Comparison of ENCODE assay signal across 15 cellular contexts in the genomic region with DNA sequence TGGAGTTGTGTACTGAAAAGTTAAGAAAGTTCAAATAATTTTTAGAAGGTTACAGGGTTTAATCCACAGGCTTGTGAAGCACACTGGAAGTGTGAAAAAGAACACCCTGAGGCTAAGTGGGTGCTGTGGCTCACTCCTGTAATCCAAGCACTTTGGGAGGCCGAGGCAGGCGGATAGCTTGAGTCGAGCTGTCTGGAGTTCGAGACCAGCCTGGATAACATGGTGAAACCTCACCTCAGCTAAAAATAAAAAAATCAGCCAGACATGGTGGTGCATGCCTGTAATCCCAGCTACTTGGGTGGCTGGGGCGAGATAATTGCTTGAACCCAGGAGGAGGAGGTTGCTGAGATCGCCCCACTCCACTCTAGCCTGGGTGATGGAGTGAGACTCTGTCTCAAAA. TPM values are rescaled to one million over a fixed set of nuclear protein-coding genes. Genes with fewer than 3 reads are reported as not detected.
DNase-seq lines count a peak whose midpoint lies in the region; ATAC-seq and TF ChIP-seq lines count a peak whose summit lies in the region.
"Had no signal": no experiment of that assay in that cellular context is flagged by ENCODE, and none has a peak within 500 bp of the region (broad histone marks: within the 10 kb centered on the region; RNA-seq: fewer than 3 reads in every experiment).

No MANE protein-coding gene starts in this region.

- no peaks in the 10 kb centered on the region for H3K9me3 Mint-ChIP-seq in nephron progenitor cell
- H3K9me3 Mint-ChIP-seq: activated T-cell treated with anti-CD3 and anti-CD28 coated beads, Interleukin-2, amount 50 U/mL, for 24 hours; neural crest cell had no signal

- no peak overlapping the region for H4K8ac ChIP-seq in trophoblast cell (ENCODE audit: low read depth, low read length)

- no peak overlapping the region for H2AFZ ChIP-seq in trophoblast cell (ENCODE audit: insufficient read depth, low read length, poor library complexity)

- H3K27ac ChIP-seq in right atrium auricular region (peak overlapping the region; percentile 96 to 98), esophagus (ENCODE audit: low read depth in 2 of 2, low read length in 1 of 2) (peak overlapping the region; percentile 68 to 69), trophoblast cell (ENCODE audit: low read depth, low read length) (no peak overlapping the region), vagina (peak overlapping the region; percentile 83)

- H3K9ac ChIP-seq in trophoblast cell (ENCODE audit: low read length) = no peak overlapping the region

- intact Hi-C loops in Right ventricle myocardium superior (cut with DNase I) (no loop called here), vagina (cut with DNase I) (no loop called here)

- TF ChIP-seq CTCF in right atrium auricular region (IDR thresholded peaks at IDR 0.05) = no peak
- TF ChIP-seq CTCF in vagina (IDR thresholded peaks at IDR 0.05) = no peak
- no peak for TF ChIP-seq CTCF in nephron progenitor cell (IDR thresholded peaks at IDR 0.05)

- H2AK5ac ChIP-seq in trophoblast cell (ENCODE audit: low read length) = no peak overlapping the region

- H3K4me2 ChIP-seq in trophoblast cell (ENCODE audit: low read length) = no peak overlapping the region

- H3K79me1 ChIP-seq in trophoblast cell (ENCODE audit: low read length) = peaks cover 6% of the 10 kb centered on the region

- H2BK120ac ChIP-seq in trophoblast cell (ENCODE audit: insufficient read depth, low read length, poor library complexity) = no peak overlapping the region

- H3K27me3 ChIP-seq in right atrium auricular region = no peaks in the 10 kb centered on the region
- H3K27me3 ChIP-seq in esophagus (ENCODE audit: control insufficient read depth in 1 of 2, insufficient read depth in 2 of 2, low read length in 2 of 2) = no peaks in the 10 kb centered on the region
- no peaks in the 10 kb centered on the region for H3K27me3 ChIP-seq in trophoblast cell (ENCODE audit: insufficient read depth, low read length)
- no peaks in the 10 kb centered on the region for H3K27me3 ChIP-seq in vagina

- H3K36me3 Mint-ChIP-seq in nephron progenitor cell (ENCODE audit: low read depth) = peaks cover under 1% of the 10 kb centered on the region

- no peak overlapping the region for H3K4me3 ChIP-seq in right atrium auricular region
- no peak overlapping the region for H3K4me3 ChIP-seq in esophagus (ENCODE audit: low read depth in 1 of 2, low read length in 2 of 2)
- no peak overlapping the region for H3K4me3 ChIP-seq in trophoblast cell (ENCODE audit: low read depth, low read length)
- H3K4me3 ChIP-seq in vagina = no peak overlapping the region

- H3K4me1 Mint-ChIP-seq in nephron progenitor cell = peaks cover 46% of the 10 kb centered on the region

- no peaks in the 10 kb centered on the region for H3K9me3 ChIP-seq in right atrium auricular region
- no peaks in the 10 kb centered on the region for H3K9me3 ChIP-seq in esophagus (ENCODE audit: control insufficient read depth in 2 of 2, insufficient read depth in 1 of 2, low read depth in 1 of 2, low read length in 1 of 2)
- H3K9me3 ChIP-seq in trophoblast cell (ENCODE audit: insufficient read depth, low read depth, low read length) = no peaks in the 10 kb centered on the region
- H3K9me3 ChIP-seq in vagina = no peaks in the 10 kb centered on the region

- H2BK5ac ChIP-seq in trophoblast cell (ENCODE audit: low read depth, low read length, poor library complexity) = no peak overlapping the region

- no peak overlapping the region for H3K27ac Mint-ChIP-seq in nephron progenitor cell

- H3K36me3 ChIP-seq in right atrium auricular region = no peaks in the 10 kb centered on the region
- H3K36me3 ChIP-seq in esophagus (ENCODE audit: control insufficient read depth in 2 of 2, insufficient read depth in 2 of 2, low read length in 1 of 2) = no peaks in the 10 kb centered on the region
- no peaks in the 10 kb centered on the region for H3K36me3 ChIP-seq in trophoblast cell (ENCODE audit: control insufficient read depth in 1 of 2, insufficient read depth in 2 of 2, low read length in 2 of 2)
- H3K36me3 ChIP-seq in vagina = no peaks in the 10 kb centered on the region

- H4K12ac ChIP-seq in trophoblast cell (ENCODE audit: low read depth, low read length) = no peak overlapping the region

- H3K14ac ChIP-seq in trophoblast cell (ENCODE audit: low read length) = no peak overlapping the region

- no peak overlapping the region for H2BK12ac ChIP-seq in trophoblast cell (ENCODE audit: low read length)

- no peak for DNase-seq in right atrium auricular region (ENCODE audit: low spot score)
- no peak for DNase-seq in Right ventricle myocardium superior
- no peak for DNase-seq in trophoblast cell
- DNase-seq in vagina (ENCODE audit: extremely low spot score in 2 of 2) = no peak
- no peak for DNase-seq in nephron progenitor cell
- no peak for DNase-seq in amniotic stem cell (lab: John Stamatoyannopoulos, UW)
- DNase-seq: activated T-cell treated with anti-CD3 and anti-CD28 coated beads, Interleukin-2, amount 50 U/mL, for 24 hours; effector memory CD4-positive, alpha-beta T cell; NCI-H1048 had no signal

- no peak for TF ChIP-seq POLR2A in vagina (IDR thresholded peaks at IDR 0.05)

- H3K4me1 ChIP-seq in right atrium auricular region (peaks cover 0 to 64% of the 10 kb centered on the region in 2 donors), esophagus (ENCODE audit: control insufficient read depth in 2 of 2, insufficient read depth in 2 of 2, low read length in 1 of 2) (peaks cover 2 to 6% of the 10 kb centered on the region in 2 donors), trophoblast cell (ENCODE audit: control insufficient read depth in 1 of 2, insufficient read depth in 2 of 2, low read length in 2 of 2) (peaks cover 11 to 19% of the 10 kb centered on the region in 2 experiments), vagina (peaks cover 34% of the 10 kb centered on the region)

- no peaks in the 10 kb centered on the region for H3K79me2 ChIP-seq in trophoblast cell (ENCODE audit: control insufficient read depth, insufficient read depth, low read length, poor library complexity)

- ATAC-seq in Right ventricle myocardium superior (ENCODE audit: poor library complexity) (no peak), HG03342 (IDR thresholded peaks at IDR 0.05; ENCODE audit: unreplicated experiment) (no peak)

- 86 to 88% methylated on average over 6 of the region's 6 CpGs for WGBS in esophagus, 2 donors
- WGBS in trophoblast cell (ENCODE audit: extremely low coverage, insufficient coverage, insufficient read length) = no CpG with 5 or more reads among the region's 6 CpGs

- H3K4ac ChIP-seq in trophoblast cell (ENCODE audit: low read depth, low read length) = no peak overlapping the region

- no peak overlapping the region for H3K18ac ChIP-seq in trophoblast cell (ENCODE audit: low read length)

- H4K91ac ChIP-seq in trophoblast cell (ENCODE audit: low read depth, low read length) = peak overlapping the region; percentile 18

- no peak overlapping the region for H3K23ac ChIP-seq in trophoblast cell (ENCODE audit: low read length)

- no peak overlapping the region for H3K4me3 Mint-ChIP-seq in nephron progenitor cell
- H3K4me3 Mint-ChIP-seq: activated T-cell treated with anti-CD3 and anti-CD28 coated beads, Interleukin-2, amount 50 U/mL, for 24 hours had no signal

- no peaks in the 10 kb centered on the region for H3K27me3 Mint-ChIP-seq in nephron progenitor cell (ENCODE audit: low read depth, poor library complexity)
- H3K27me3 Mint-ChIP-seq: activated T-cell treated with anti-CD3 and anti-CD28 coated beads, Interleukin-2, amount 50 U/mL, for 24 hours had no signal

RNA-seq across cellular contexts. Expression of a gene that starts 9.8 kb away (rescaled TPM):
- 1,000 to 10,000 TPM in 1 of 2 donors, 100 to 1,000 TPM in 1; 898 to 1,186 TPM for total RNA-seq in right atrium auricular region
- total RNA-seq in Right ventricle myocardium superior = 980 TPM
- polyA plus RNA-seq in esophagus = 100 to 1,000 TPM in 1 of 2 donors, 10 to 100 TPM in 1; 77.5 to 235 TPM
- 15.9 and 17.2 TPM in 2 replicates for polyA plus RNA-seq in trophoblast cell (2013)
- total RNA-seq in vagina = 1,858 TPM

RNA-seq across cellular contexts. Expression of a gene that starts 22.1 kb away (rescaled TPM):
- total RNA-seq in right atrium auricular region = 10 to 100 TPM; 36.4 to 45.2 TPM
- 49.2 TPM for total RNA-seq in Right ventricle myocardium superior
- 10 to 100 TPM; 12.8 to 13.7 TPM for polyA plus RNA-seq in esophagus
- 5.4 and 7.0 TPM in 2 replicates for polyA plus RNA-seq in trophoblast cell (2013)
- 15.0 TPM for total RNA-seq in vagina

RNA-seq across cellular contexts. Expression of a gene that starts 22.2 kb away (rescaled TPM):
- total RNA-seq in right atrium auricular region = 1 to 10 TPM; 1.5 to 3.4 TPM
- 0.59 TPM for total RNA-seq in Right ventricle myocardium superior
- polyA plus RNA-seq in esophagus = under 1 TPM; 0.27 to 0.47 TPM
- polyA plus RNA-seq in trophoblast cell (2013) = 0.08 and 0.11 TPM in 2 replicates
- total RNA-seq in vagina = 1.7 TPM

RNA-seq across cellular contexts. Expression of a gene that starts 28.7 kb away (rescaled TPM):
- total RNA-seq in right atrium auricular region (10 to 100 TPM; 26.6 to 36.6 TPM), Right ventricle myocardium superior (22.9 TPM), vagina (25.0 TPM)
- 1 to 10 TPM; 2.1 to 2.9 TPM for polyA plus RNA-seq in esophagus
- polyA plus RNA-seq in trophoblast cell (2013) = 2.1 and 2.2 TPM in 2 replicates

RNA-seq across cellular contexts. Expression of a gene that starts 35.0 kb away (rescaled TPM):
- total RNA-seq in right atrium auricular region (100 to 1,000 TPM in 1 of 2 donors, 10 to 100 TPM in 1; 73.3 to 153 TPM), Right ventricle myocardium superior (88.1 TPM), vagina (not detected)
- polyA plus RNA-seq in esophagus = not detected
- polyA plus RNA-seq in trophoblast cell (2013) = 0.01 and 0.03 TPM in 2 replicates
- total RNA-seq: neural crest cell; T-helper 1 cell treated with Interleukin-12 subunit alpha and Interleukin-12 subunit beta and Interleukin-4 antibody, amounts not matched to agents 30 ng/mL and 1 ng/mL, for 36 hours; ureter had no signal
- polyA plus RNA-seq: keratinocyte had no signal
